18 cellular contexts compared by ENCODE assay signal in the genomic region with DNA sequence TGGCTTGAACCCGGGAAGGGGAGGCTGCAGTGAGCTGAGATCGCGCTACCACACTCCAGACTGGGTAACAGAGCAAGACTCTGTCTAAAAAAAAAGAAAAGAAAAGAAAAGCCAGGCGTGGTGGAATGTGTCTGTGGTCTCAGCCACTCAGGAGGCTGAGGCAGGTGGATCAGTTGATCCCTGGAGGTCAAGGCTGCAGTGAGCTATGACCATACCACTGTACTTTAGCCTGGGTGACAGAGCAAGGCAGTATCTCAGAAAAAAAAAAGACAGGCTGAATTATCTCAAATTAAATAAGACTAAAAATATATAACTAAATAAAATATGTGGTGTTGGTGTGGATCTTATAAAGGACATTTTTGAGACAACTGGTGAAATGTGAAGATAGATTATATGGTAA. TPM values are rescaled to one million over a fixed set of nuclear protein-coding genes. Genes with fewer than 3 reads are reported as not detected.
DNase-seq lines count a peak whose midpoint lies in the region; ATAC-seq and TF ChIP-seq lines count a peak whose summit lies in the region.
"Had no signal": no experiment of that assay in that cellular context is flagged by ENCODE, and none has a peak within 500 bp of the region (broad histone marks: within the 10 kb centered on the region; RNA-seq: fewer than 3 reads in every experiment).

No MANE protein-coding gene starts in this region.

- H2AFZ ChIP-seq in GM23338, result no peak overlapping the region
- H2AFZ ChIP-seq: PC-9 had no signal

- H3K9me2 ChIP-seq in GM23338 (ENCODE audit: insufficient read depth), result no peaks in the 10 kb centered on the region

- H3K4me3 ChIP-seq in GM23338, result no peak overlapping the region
- H3K4me3 ChIP-seq: BLaER1, PC-9 had no signal

- ATAC-seq in GM23338, result no peak
- ATAC-seq in GM18858 (IDR thresholded peaks at IDR 0.05; ENCODE audit: unreplicated experiment), result no peak

- H3F3A ChIP-seq in GM23338 (replicated peaks; ENCODE audit: low read depth), result peaks cover 17% of the 10 kb centered on the region

- H3K27ac Mint-ChIP-seq in activated naive CD4-positive, alpha-beta T cell treated with anti-CD3 and anti-CD28 coated beads, Interleukin-2, amount 50 U/mL, for 24 hours, result peak overlapping the region; percentile 23
- no peak overlapping the region for H3K27ac Mint-ChIP-seq in activated naive CD4-positive, alpha-beta T cell treated with anti-CD3 and anti-CD28 coated beads, Interleukin-2, amount 10 ng/mL, durations not matched to agents 7 days and 5 days
- H3K27ac Mint-ChIP-seq in GM23338 (no peak overlapping the region), nephron progenitor cell (peak overlapping the region; percentile 92)

- no peaks in the 10 kb centered on the region for H3K27me3 ChIP-seq in GM23338 (ENCODE audit: insufficient read depth)
- H3K27me3 ChIP-seq: BLaER1 had no signal

- no peak for TF ChIP-seq CTCF in GM23338 (conservative IDR thresholded peaks at IDR 0.05; ENCODE audit: low read depth in 2 of 2)
- TF ChIP-seq CTCF in nephron progenitor cell (IDR thresholded peaks at IDR 0.05), result no peak

- no peak for DNase-seq in activated naive CD4-positive, alpha-beta T cell treated with anti-CD3 and anti-CD28 coated beads, Interleukin-2, amount 10 ng/mL, durations not matched to agents 7 days and 5 days
- DNase-seq in GM23338 (ENCODE audit: low spot score) (no peak), glomerular visceral epithelial cell (ENCODE audit: extremely low spot score) (peak; percentile 16), nephron progenitor cell (no peak), NOMO-1 treated with dmso at 0.1 percent for 144 hours (lab: John Stamatoyannopoulos, UW; ENCODE audit: unreplicated experiment) (no peak)
- DNase-seq in activated CD4-positive, alpha-beta T cell treated with anti-CD3 and anti-CD28 coated beads, Interleukin-2, amount 50 U/mL, for 4 hours, result no peak
- DNase-seq: CD4-positive, alpha-beta memory T cell; NCI-H1417; NCI-H187; NCI-H2107; NCI-H524; NCI-H82; PC-9; SIG-M5 had no signal

- peaks cover 22% of the 10 kb centered on the region for H3K36me3 ChIP-seq in GM23338 (ENCODE audit: insufficient read depth)

- H3K9me3 Mint-ChIP-seq in activated naive CD4-positive, alpha-beta T cell treated with anti-CD3 and anti-CD28 coated beads, Interleukin-2, amount 50 U/mL, for 24 hours, result no peaks in the 10 kb centered on the region
- no peaks in the 10 kb centered on the region for H3K9me3 Mint-ChIP-seq in activated naive CD4-positive, alpha-beta T cell treated with anti-CD3 and anti-CD28 coated beads, Interleukin-2, amount 10 ng/mL, durations not matched to agents 7 days and 5 days
- H3K9me3 Mint-ChIP-seq in GM23338 (no peaks in the 10 kb centered on the region), nephron progenitor cell (peaks cover 9% of the 10 kb centered on the region)
- H3K9me3 Mint-ChIP-seq: CD4-positive, alpha-beta memory T cell had no signal

- peaks cover 72% of the 10 kb centered on the region for H4K20me1 ChIP-seq in GM23338 (replicated peaks; ENCODE audit: insufficient read depth)

- H3K4me3 Mint-ChIP-seq in activated naive CD4-positive, alpha-beta T cell treated with anti-CD3 and anti-CD28 coated beads, Interleukin-2, amount 50 U/mL, for 24 hours, result no peak overlapping the region
- no peak overlapping the region for H3K4me3 Mint-ChIP-seq in activated naive CD4-positive, alpha-beta T cell treated with anti-CD3 and anti-CD28 coated beads, Interleukin-2, amount 10 ng/mL, durations not matched to agents 7 days and 5 days
- H3K4me3 Mint-ChIP-seq in GM23338 (no peak overlapping the region), nephron progenitor cell (no peak overlapping the region)
- H3K4me3 Mint-ChIP-seq: CD4-positive, alpha-beta memory T cell had no signal

- H3K36me3 Mint-ChIP-seq in activated naive CD4-positive, alpha-beta T cell treated with anti-CD3 and anti-CD28 coated beads, Interleukin-2, amount 50 U/mL, for 24 hours, result peaks cover 9% of the 10 kb centered on the region
- H3K36me3 Mint-ChIP-seq in activated naive CD4-positive, alpha-beta T cell treated with anti-CD3 and anti-CD28 coated beads, Interleukin-2, amount 10 ng/mL, durations not matched to agents 7 days and 5 days, result peaks cover 15% of the 10 kb centered on the region
- H3K36me3 Mint-ChIP-seq in GM23338 (ENCODE audit: low read depth) (peaks cover 57% of the 10 kb centered on the region; the same call in 2 of the 3 replicates), nephron progenitor cell (ENCODE audit: low read depth) (peaks cover 74% of the 10 kb centered on the region)

- no peaks in the 10 kb centered on the region for H3K4me1 ChIP-seq in GM23338 (ENCODE audit: insufficient read depth)
- H3K4me1 ChIP-seq: BLaER1 had no signal

- peaks cover 100% of the 10 kb centered on the region for H3K79me2 ChIP-seq in GM23338 (replicated peaks; ENCODE audit: insufficient read depth)

- CTCF ChIA-PET in activated naive CD4-positive, alpha-beta T cell treated with anti-CD3 and anti-CD28 coated beads, Interleukin-2, amount 10 ng/mL, durations not matched to agents 7 days and 5 days (lab: Charles Lee), result interaction anchor here (0.5 to 0.6 kb wide), 2 partner anchors 34 to 63 kb away, joined by 4 to 5 read pairs; no protein-coding TSS in a partner anchor

- H3K4me1 Mint-ChIP-seq in activated naive CD4-positive, alpha-beta T cell treated with anti-CD3 and anti-CD28 coated beads, Interleukin-2, amount 50 U/mL, for 24 hours, result peaks cover 16% of the 10 kb centered on the region
- H3K4me1 Mint-ChIP-seq in activated naive CD4-positive, alpha-beta T cell treated with anti-CD3 and anti-CD28 coated beads, Interleukin-2, amount 10 ng/mL, durations not matched to agents 7 days and 5 days, result no peaks in the 10 kb centered on the region
- no peaks in the 10 kb centered on the region for H3K4me1 Mint-ChIP-seq in GM23338
- H3K4me1 Mint-ChIP-seq in nephron progenitor cell, result no peaks in the 10 kb centered on the region

- peak overlapping the region; percentile 84; the same call in 1 of the 2 replicates for H3K27ac ChIP-seq in GM23338 (ENCODE audit: low read depth)
- H3K27ac ChIP-seq: BLaER1, KMS-11, PC-9 had no signal

- H3K4me2 ChIP-seq in GM23338, result no peak overlapping the region
- H3K4me2 ChIP-seq: BLaER1, KMS-11, PC-9 had no signal

- H3K27me3 Mint-ChIP-seq in activated naive CD4-positive, alpha-beta T cell treated with anti-CD3 and anti-CD28 coated beads, Interleukin-2, amount 50 U/mL, for 24 hours, result no peaks in the 10 kb centered on the region
- no peaks in the 10 kb centered on the region for H3K27me3 Mint-ChIP-seq in activated naive CD4-positive, alpha-beta T cell treated with anti-CD3 and anti-CD28 coated beads, Interleukin-2, amount 10 ng/mL, durations not matched to agents 7 days and 5 days
- H3K27me3 Mint-ChIP-seq in GM23338 (ENCODE audit: insufficient read depth, low read depth, poor library complexity) (peaks cover 3% of the 10 kb centered on the region), nephron progenitor cell (ENCODE audit: low read depth, poor library complexity) (no peaks in the 10 kb centered on the region)
- H3K27me3 Mint-ChIP-seq: CD4-positive, alpha-beta memory T cell had no signal

TF ChIP-seq in GM23338, 12 proteins besides CTCF, POLR2A, EP300 and RAD21:
- TF ChIP-seq, protein P1, sequence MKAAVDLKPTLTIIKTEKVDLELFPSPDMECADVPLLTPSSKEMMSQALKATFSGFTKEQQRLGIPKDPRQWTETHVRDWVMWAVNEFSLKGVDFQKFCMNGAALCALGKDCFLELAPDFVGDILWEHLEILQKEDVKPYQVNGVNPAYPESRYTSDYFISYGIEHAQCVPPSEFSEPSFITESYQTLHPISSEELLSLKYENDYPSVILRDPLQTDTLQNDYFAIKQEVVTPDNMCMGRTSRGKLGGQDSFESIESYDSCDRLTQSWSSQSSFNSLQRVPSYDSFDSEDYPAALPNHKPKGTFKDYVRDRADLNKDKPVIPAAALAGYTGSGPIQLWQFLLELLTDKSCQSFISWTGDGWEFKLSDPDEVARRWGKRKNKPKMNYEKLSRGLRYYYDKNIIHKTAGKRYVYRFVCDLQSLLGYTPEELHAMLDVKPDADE (IDR thresholded peaks at IDR 0.05), result no peak
- TF ChIP-seq JUNB (IDR thresholded peaks at IDR 0.05; ENCODE audit: unreplicated experiment), result no peak
- TF ChIP-seq CREB1 (CRISPR knock-in tag; IDR thresholded peaks at IDR 0.05; ENCODE audit: low read depth), result no peak
- TF ChIP-seq, protein P2, sequence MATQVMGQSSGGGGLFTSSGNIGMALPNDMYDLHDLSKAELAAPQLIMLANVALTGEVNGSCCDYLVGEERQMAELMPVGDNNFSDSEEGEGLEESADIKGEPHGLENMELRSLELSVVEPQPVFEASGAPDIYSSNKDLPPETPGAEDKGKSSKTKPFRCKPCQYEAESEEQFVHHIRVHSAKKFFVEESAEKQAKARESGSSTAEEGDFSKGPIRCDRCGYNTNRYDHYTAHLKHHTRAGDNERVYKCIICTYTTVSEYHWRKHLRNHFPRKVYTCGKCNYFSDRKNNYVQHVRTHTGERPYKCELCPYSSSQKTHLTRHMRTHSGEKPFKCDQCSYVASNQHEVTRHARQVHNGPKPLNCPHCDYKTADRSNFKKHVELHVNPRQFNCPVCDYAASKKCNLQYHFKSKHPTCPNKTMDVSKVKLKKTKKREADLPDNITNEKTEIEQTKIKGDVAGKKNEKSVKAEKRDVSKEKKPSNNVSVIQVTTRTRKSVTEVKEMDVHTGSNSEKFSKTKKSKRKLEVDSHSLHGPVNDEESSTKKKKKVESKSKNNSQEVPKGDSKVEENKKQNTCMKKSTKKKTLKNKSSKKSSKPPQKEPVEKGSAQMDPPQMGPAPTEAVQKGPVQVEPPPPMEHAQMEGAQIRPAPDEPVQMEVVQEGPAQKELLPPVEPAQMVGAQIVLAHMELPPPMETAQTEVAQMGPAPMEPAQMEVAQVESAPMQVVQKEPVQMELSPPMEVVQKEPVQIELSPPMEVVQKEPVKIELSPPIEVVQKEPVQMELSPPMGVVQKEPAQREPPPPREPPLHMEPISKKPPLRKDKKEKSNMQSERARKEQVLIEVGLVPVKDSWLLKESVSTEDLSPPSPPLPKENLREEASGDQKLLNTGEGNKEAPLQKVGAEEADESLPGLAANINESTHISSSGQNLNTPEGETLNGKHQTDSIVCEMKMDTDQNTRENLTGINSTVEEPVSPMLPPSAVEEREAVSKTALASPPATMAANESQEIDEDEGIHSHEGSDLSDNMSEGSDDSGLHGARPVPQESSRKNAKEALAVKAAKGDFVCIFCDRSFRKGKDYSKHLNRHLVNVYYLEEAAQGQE (IDR thresholded peaks at IDR 0.05; ENCODE audit: unreplicated experiment), result no peak
- TF ChIP-seq NANOG (IDR thresholded peaks at IDR 0.05; ENCODE audit: borderline replicate concordance), result no peak

RNA-seq across cellular contexts. Expression of a gene that starts 20.6 kb away (rescaled TPM):
- 151 and 171 TPM in 2 replicates for total RNA-seq in GM23338 (2014; rRNA removed; shearing (Covaris generic))
- polyA plus RNA-seq in GM23338 (2016; fragmentation: Nextera tagmentation; extraction: Ambion mirVana), result 93.7 and 105 TPM in 2 replicates

RNA-seq across cellular contexts. Expression of a gene that starts 41.9 kb away (rescaled TPM):
- total RNA-seq in GM23338 (2014; rRNA removed; shearing (Covaris generic)), result 113 and 125 TPM in 2 replicates
- polyA plus RNA-seq in GM23338 (2016; fragmentation: Nextera tagmentation; extraction: Ambion mirVana), result 47.5 and 52.8 TPM in 2 replicates

Comparison
In these comparisons a context has a peak if more than half of its experiments do, and no peak if none do; other contexts are left out.
1. H3K27ac Mint-ChIP-seq: peak in activated naive CD4-positive, alpha-beta T cell treated with anti-CD3 and anti-CD28 coated beads, Interleukin-2, amount 50 U/mL, for 24 hours (single experiment) and nephron progenitor cell (single experiment); none in activated naive CD4-positive, alpha-beta T cell treated with anti-CD3 and anti-CD28 coated beads, Interleukin-2, amount 10 ng/mL, durations not matched to agents 7 days and 5 days (single experiment) and GM23338 (single experiment).